In the genomic region with DNA sequence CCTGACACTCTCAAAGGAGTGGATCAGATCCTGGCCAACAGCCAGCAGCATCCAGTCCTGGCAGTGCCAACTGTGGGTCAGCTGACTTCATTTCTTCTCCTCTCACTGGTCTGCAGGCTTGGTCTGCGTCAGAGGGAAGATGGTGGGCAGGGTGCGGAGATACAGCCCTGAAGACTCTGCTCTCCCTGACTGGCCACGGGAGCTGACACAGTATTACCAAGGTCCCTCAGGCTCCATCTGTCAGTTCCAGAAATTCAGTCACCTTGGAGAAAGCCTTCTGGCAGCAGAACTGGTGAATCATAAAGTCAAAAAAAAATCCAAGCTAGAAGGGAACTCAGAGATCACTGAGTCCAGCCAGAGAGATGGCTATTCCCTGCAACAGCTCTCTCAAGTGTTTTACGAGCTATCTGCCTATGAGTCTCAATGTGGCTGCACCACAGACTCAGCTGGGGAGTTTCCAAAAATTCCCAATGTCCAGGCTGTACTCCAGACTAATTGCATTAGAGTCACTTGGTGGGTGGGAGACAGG, we compare ENCODE assay signal across 12 cellular contexts. TPM values are rescaled to one million over a fixed set of nuclear protein-coding genes. Genes with fewer than 3 reads are reported as not detected.
DNase-seq lines count a peak whose midpoint lies in the region; ATAC-seq and TF ChIP-seq lines count a peak whose summit lies in the region.
"Had no signal": no experiment of that assay in that cellular context is flagged by ENCODE, and none has a peak within 500 bp of the region (broad histone marks: within the 10 kb centered on the region; RNA-seq: fewer than 3 reads in every experiment).

No MANE protein-coding gene starts in this region.

- TF ChIP-seq POLR2A in NB4 (IDR thresholded peaks at IDR 0.05; ENCODE audit: extremely low read depth, insufficient read length) (no peak), lower leg skin (IDR thresholded peaks at IDR 0.05) (no peak)

- 61 to 65% methylated on average over 4 of the region's 4 CpGs for WGBS in lower leg skin, 2 donors

- ATAC-seq in HG03342 (IDR thresholded peaks at IDR 0.05; ENCODE audit: unreplicated experiment): no peak
- ATAC-seq: activated T-cell treated with anti-CD3 and anti-CD28 coated beads, Interleukin-2, amount 50 U/mL, for 4 hours; WTC11 had no signal

- H3K4me3 ChIP-seq in NB4 (ENCODE audit: low read depth, low read length): no peak overlapping the region
- H3K4me3 ChIP-seq in epithelial cell of esophagus (ENCODE audit: low read length): no peak overlapping the region
- no peak overlapping the region for H3K4me3 ChIP-seq in retinal pigment epithelial cell (ENCODE audit: low read length)
- H3K4me3 ChIP-seq in lower leg skin (ENCODE audit: low read depth, poor library complexity, severe bottlenecking): no peak overlapping the region

- no peak for TF ChIP-seq CTCF in NB4 (IDR thresholded peaks at IDR 0.05; ENCODE audit: low read depth, low read length)
- TF ChIP-seq CTCF in epithelial cell of esophagus (IDR thresholded peaks at IDR 0.05; ENCODE audit: insufficient read depth, low read depth, low read length, missing control alignments): no peak
- no peak for TF ChIP-seq CTCF in retinal pigment epithelial cell (conservative IDR thresholded peaks at IDR 0.05; ENCODE audit: low read depth, low read length)
- no peak for TF ChIP-seq CTCF in lower leg skin (IDR thresholded peaks at IDR 0.05)

- intact Hi-C loops in lower leg skin (cut with DNase I; ENCODE audit: low total_unique reads): no loop called here

- DNase-seq in ELR (ENCODE audit: low read depth) (peak; percentile 51), NB4 (ENCODE audit: low read depth) (peak; percentile 31), epithelial cell of esophagus (ENCODE audit: low read depth) (peak; percentile 77), retinal pigment epithelial cell (ENCODE audit: low read depth) (peak; percentile 8), NCI-H2029 (lab: John Stamatoyannopoulos, UW) (no peak), lower leg skin (ENCODE audit: low spot score in 2 of 2) (no peak)
- no peak for DNase-seq in stimulated activated CD4-positive, alpha-beta T cell treated with anti-CD3 and anti-CD28 coated beads, Interleukin-2, amount 100 ng/mL, for 48 hours
- DNase-seq: activated T-cell treated with anti-CD3 and anti-CD28 coated beads, Interleukin-2, amount 50 U/mL, for 4 hours; Calu3; erythroblast had no signal

RNA-seq across cellular contexts. Expression of a gene that starts 27.9 kb away (rescaled TPM):
- total RNA-seq in lower leg skin: under 1 TPM in 2 of 4 donors, not detected in 2; 0.59 to 0.65 TPM
- total RNA-seq: activated T-cell treated with anti-CD3 and anti-CD28 coated beads, Interleukin-2, amount 50 U/mL, for 4 hours; Calu3 had no signal

RNA-seq across cellular contexts. Expression of a gene that starts 30.1 kb away (rescaled TPM):
- total RNA-seq in lower leg skin: under 1 TPM; 0.08 to 0.34 (median 0.22) TPM

RNA-seq across cellular contexts. Expression of a gene that starts 57.4 kb away (rescaled TPM):
- 1 to 10 TPM; 1.3 to 3.2 (median 2.3) TPM for total RNA-seq in lower leg skin

Comparison
In these comparisons a context has a peak if more than half of its experiments do, and no peak if none do; other contexts are left out.
1. DNase-seq: peak in ELR (single experiment), NB4 (single experiment), epithelial cell of esophagus (single experiment) and retinal pigment epithelial cell (single experiment); none in stimulated activated CD4-positive, alpha-beta T cell treated with anti-CD3 and anti-CD28 coated beads, Interleukin-2, amount 100 ng/mL, for 48 hours (0 of 2), NCI-H2029 (single experiment) and lower leg skin (0 of 2).